Comparison of ENCODE assay signal across 1 cellular context in genomic region chr4:39341075-39341725, GRCh38.
TF ChIP-seq lines count a peak whose summit lies in the region.

No MANE protein-coding gene starts in this region.

TF ChIP-seq in endothelial cell of umbilical vein, 7 proteins besides CTCF, POLR2A, EP300 and RAD21 (continued from another document):
- TF ChIP-seq MAX (IDR thresholded peaks at IDR 0.05; ENCODE audit: insufficient read depth, insufficient read length) (no peak), EZH2 (IDR thresholded peaks at IDR 0.05; ENCODE audit: borderline replicate concordance, low read depth, low read length, severe bottlenecking) (no peak)
TF ChIP-seq in endothelial cell of umbilical vein: peak in this region for 0.
